8 cellular contexts compared by ENCODE assay signal in genomic region chr12:20432290-20432689, GRCh38.
"Had no signal": no experiment of that assay in that cellular context is flagged by ENCODE, and none has a peak within 500 bp of the region (broad histone marks: within the 10 kb centered on the region; RNA-seq: fewer than 3 reads in every experiment).

No MANE protein-coding gene starts in this region.

- H3K4me3 ChIP-seq: GM23248, HAP-1, K562 had no signal

- H3K4me3 Mint-ChIP-seq: HFFc6 had no signal

- DNase-seq: GM23248, HFFc6, IMR-90, KG1 had no signal

- ATAC-seq: HCT116, K562 had no signal

- H3K9me3 Mint-ChIP-seq: HFFc6 had no signal

- H3K4me1 ChIP-seq: HAP-1 had no signal

- H3K9ac ChIP-seq: GM23248 had no signal

- H3K9me3 ChIP-seq: HAP-1 had no signal

- H3K36me3 ChIP-seq: HAP-1 had no signal

- H3K27ac ChIP-seq: GM23248, HL-60 had no signal
